ENCODE assay signal across 2 cellular contexts in the genomic region with DNA sequence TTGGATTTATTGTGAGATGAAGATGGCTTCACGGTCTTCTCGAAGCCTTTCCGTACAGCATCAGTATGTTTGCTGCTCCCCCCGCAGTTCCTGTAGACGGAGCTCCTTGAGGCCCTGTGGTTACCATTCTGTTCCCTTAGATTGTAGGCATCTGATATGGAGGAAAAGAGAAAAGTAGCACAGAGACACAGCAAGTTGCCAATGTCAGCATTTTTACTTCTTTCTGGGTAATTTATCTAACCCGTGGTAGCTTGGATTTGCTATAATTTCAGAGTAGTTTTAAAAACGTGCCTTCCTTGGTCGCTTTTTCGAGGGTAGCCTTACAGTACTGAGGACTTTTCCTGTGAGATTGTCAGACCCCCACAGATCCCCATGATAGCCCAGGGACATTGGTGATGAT.
TF ChIP-seq lines count a peak whose summit lies in the region.

No MANE protein-coding gene starts in this region.

TF ChIP-seq in A549, 52 proteins besides CTCF, POLR2A, EP300 and RAD21:
- TF ChIP-seq MAFK (IDR thresholded peaks at IDR 0.05; ENCODE audit: partially characterized antibody) (peak; percentile 84), FOXS1 (CRISPR knock-in tag; IDR thresholded peaks at IDR 0.05) (no peak), KDM5A (IDR thresholded peaks at IDR 0.05) (no peak), SMC3 (IDR thresholded peaks at IDR 0.05) (no peak), MAZ (IDR thresholded peaks at IDR 0.05; ENCODE audit: borderline replicate concordance, low read depth, low read length) (no peak)

TF ChIP-seq in K562, 482 proteins besides CTCF, POLR2A, EP300 and RAD21:
- TF ChIP-seq ZNF316 (IDR thresholded peaks at IDR 0.05): peak; percentile 52
- no peak for TF ChIP-seq PATZ1 (CRISPR knock-in tag; IDR thresholded peaks at IDR 0.05; ENCODE audit: borderline replicate concordance)
- TF ChIP-seq YY1 (IDR thresholded peaks at IDR 0.05; ENCODE audit: borderline replicate concordance in 1 of 3, control insufficient read depth in 1 of 3, extremely low read depth in 1 of 3, insufficient read depth in 3 of 3, insufficient read length in 1 of 3, insufficient replicate concordance in 2 of 3, low read depth in 1 of 3, low read length in 2 of 3): no peak
- TF ChIP-seq MAFF (IDR thresholded peaks at IDR 0.05; ENCODE audit: low read length): peak; percentile 43
